Comparison of ENCODE assay signal across 18 cellular contexts in the genomic region with DNA sequence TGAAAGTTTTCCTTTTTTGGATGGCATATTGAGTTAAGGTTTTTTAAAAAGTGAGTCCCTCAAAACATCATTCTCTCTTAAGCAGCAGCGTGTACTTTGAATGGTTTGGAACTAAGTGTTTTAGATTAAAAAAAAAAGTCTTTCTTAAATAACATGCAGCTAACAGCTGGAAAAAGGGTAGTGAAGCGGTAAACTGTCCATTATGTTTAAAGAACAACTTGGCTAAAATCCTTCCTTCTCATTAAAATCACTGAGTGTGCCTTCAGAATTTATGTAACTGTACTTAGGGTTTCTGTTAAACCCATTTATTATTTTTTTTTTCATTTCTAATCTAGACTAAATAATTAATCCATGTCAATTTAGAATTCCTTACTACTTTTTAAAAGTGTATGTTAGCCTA.
"Had no signal": no experiment of that assay in that cellular context is flagged by ENCODE, and none has a peak within 500 bp of the region (broad histone marks: within the 10 kb centered on the region; RNA-seq: fewer than 3 reads in every experiment).

No MANE protein-coding gene starts in this region.

- DNase-seq: effector CD4-positive, alpha-beta T cell; endodermal cell; glutamatergic neuron; islet precursor cell; naive thymus-derived CD4-positive, alpha-beta T cell; posterior cingulate gyrus; sigmoid colon; stimulated activated CD4-positive, alpha-beta T cell treated with anti-CD3 and anti-CD28 coated beads, Interleukin-2, amount 100 ng/mL, for 24 hours; stimulated activated CD4-positive, alpha-beta T cell treated with anti-CD3 and anti-CD28 coated beads, Interleukin-4, amount 100 ng/mL, for 4 hours; stimulated activated naive CD4-positive, alpha-beta T cell; stomach; thyroid gland had no signal

- H3K9me3 Mint-ChIP-seq: endodermal cell, type B pancreatic cell had no signal

- H3K27me3 ChIP-seq: gastroesophageal sphincter, neutrophil, right atrium auricular region, sigmoid colon, stomach, thyroid gland had no signal

- H3K27ac Mint-ChIP-seq: endodermal cell; naive thymus-derived CD4-positive, alpha-beta T cell; type B pancreatic cell had no signal

- H3K27me3 Mint-ChIP-seq: naive thymus-derived CD4-positive, alpha-beta T cell; type B pancreatic cell had no signal

- H3K27ac ChIP-seq: coronary artery, neutrophil, right atrium auricular region, sigmoid colon, skin epidermis, thyroid gland had no signal

- H3K4me3 ChIP-seq: coronary artery, gastroesophageal sphincter, right atrium auricular region, sigmoid colon, skin epidermis, stomach, thyroid gland had no signal

- ATAC-seq: naive thymus-derived CD4-positive, alpha-beta T cell had no signal

- H3K4me1 ChIP-seq: right atrium auricular region, sigmoid colon, stomach had no signal

- H3K36me3 ChIP-seq: gastroesophageal sphincter, neutrophil, right atrium auricular region, sigmoid colon, stomach, thyroid gland had no signal

- H3K4me3 Mint-ChIP-seq: endodermal cell; naive thymus-derived CD4-positive, alpha-beta T cell; type B pancreatic cell had no signal

- H3K9me3 ChIP-seq: gastroesophageal sphincter, neutrophil, right atrium auricular region, sigmoid colon, stomach, thyroid gland had no signal

- H3K4me1 Mint-ChIP-seq: endodermal cell; naive thymus-derived CD4-positive, alpha-beta T cell had no signal

- H3K36me3 Mint-ChIP-seq: naive thymus-derived CD4-positive, alpha-beta T cell; type B pancreatic cell had no signal
